9 cellular contexts compared by ENCODE assay signal in genomic region chr22:38758276-38758945, GRCh38. TPM values are rescaled to one million over a fixed set of nuclear protein-coding genes. Genes with fewer than 3 reads are reported as not detected.
DNase-seq lines count a peak whose midpoint lies in the region; ATAC-seq, FAIRE-seq and TF ChIP-seq lines count a peak whose summit lies in the region.
"Had no signal": no experiment of that assay in that cellular context is flagged by ENCODE, and none has a peak within 500 bp of the region (broad histone marks: within the 10 kb centered on the region; RNA-seq: fewer than 3 reads in every experiment).

No MANE protein-coding gene starts in this region.

- no peak overlapping the region for H3K27ac Mint-ChIP-seq in neural progenitor cell

- in situ Hi-C loops in HepG2 (cut with HindIII; ENCODE audit: extremely low pct_ligation_motif_present, low pct_unique_long_range_greater_than_20kb), result no loop called here

- H3K27ac ChIP-seq in HepG2 (ENCODE audit: extremely low read length, insufficient read depth, low read length), result no peak overlapping the region
- H3K27ac ChIP-seq in right lobe of liver, result no peak overlapping the region
- no peak overlapping the region for H3K27ac ChIP-seq in neural progenitor cell
- H3K27ac ChIP-seq: vagina had no signal

- BruUV-seq in HepG2 (replicated peaks; lab: Mats Ljungman, UMichigan), result no TSS peak

- H3K4me1 ChIP-seq in HepG2 (ENCODE audit: insufficient read depth, low read length) (peaks cover 75% of the 10 kb centered on the region), right lobe of liver (peaks cover 0 to 20% (median 4%) of the 10 kb centered on the region in 4 donors), neural progenitor cell (peaks cover 30% of the 10 kb centered on the region)

- no peak for DNase-seq in HepG2 (ENCODE audit: low spot score)
- no peak for DNase-seq in right lobe of liver
- DNase-seq in activated T-helper 1 cell treated with Interleukin-2 at 50 U/mL for 16 hours (ENCODE audit: low read depth), result peak; percentile 54
- DNase-seq in neural progenitor cell (ENCODE audit: low spot score), result no peak
- DNase-seq in EL, result no peak
- DNase-seq in medulla oblongata (ENCODE audit: extremely low spot score), result no peak

- CTCF ChIA-PET in HepG2 (lab: Yijun Ruan, JAX; ENCODE audit: low intra/inter-chr PET ratio, low total read pairs), result no interaction called here

- H3K9me3 ChIP-seq in HepG2 (ENCODE audit: low read length) (no peaks in the 10 kb centered on the region), right lobe of liver (no peaks in the 10 kb centered on the region), neural progenitor cell (ENCODE audit: low read depth) (no peaks in the 10 kb centered on the region)
- H3K9me3 ChIP-seq: vagina had no signal

- H3K4me3 ChIP-seq in HepG2 (replicated peaks in 1 of 3; ENCODE audit: insufficient read depth in 1 of 3, low read depth in 2 of 3, low read length in 3 of 3), result no peak overlapping the region
- H3K4me3 ChIP-seq in right lobe of liver, result no peak overlapping the region
- no peak overlapping the region for H3K4me3 ChIP-seq in neural progenitor cell
- H3K4me3 ChIP-seq: vagina had no signal

- H2AFZ ChIP-seq in HepG2 (ENCODE audit: low read length) (no peak overlapping the region), neural progenitor cell (replicated peaks) (no peak overlapping the region)

- TF ChIP-seq POLR2A in HepG2 (IDR thresholded peaks at IDR 0.05; ENCODE audit: insufficient read depth in 1 of 2, low read depth in 2 of 2, low read length in 2 of 2) (no peak; a peak in 1 of 4 replicates), right lobe of liver (IDR thresholded peaks at IDR 0.05) (no peak)

- FAIRE-seq in HepG2 (lab: Jason Lieb, UNC), result no peak

- H3K9ac ChIP-seq in HepG2 (ENCODE audit: insufficient read depth, low read depth, low read length) (no peak overlapping the region), neural progenitor cell (no peak overlapping the region)

- H4K20me1 ChIP-seq in HepG2 (ENCODE audit: insufficient read depth, low read length) (no peaks in the 10 kb centered on the region), neural progenitor cell (ENCODE audit: low read depth) (peaks cover 9% of the 10 kb centered on the region)

- peak overlapping the region; percentile 42 for H3K4me3 Mint-ChIP-seq in neural progenitor cell

- H3K36me3 ChIP-seq in HepG2 (replicated peaks in 1 of 2; ENCODE audit: control insufficient read depth in 1 of 2, insufficient read depth in 2 of 2, low read length in 2 of 2) (no peaks in the 10 kb centered on the region), right lobe of liver (no peaks in the 10 kb centered on the region), neural progenitor cell (no peaks in the 10 kb centered on the region)
- H3K36me3 ChIP-seq: vagina had no signal

- WGBS in HepG2 (ENCODE audit: low lambda C conversion rate), result 63% methylated on average over 3 of the region's 16 CpGs
- 57% methylated on average over 3 of the region's 16 CpGs for WGBS in right lobe of liver (ENCODE audit: insufficient coverage, low coverage, low lambda C conversion rate, missing lambda C conversion rate)

- H3K79me2 ChIP-seq in HepG2 (ENCODE audit: insufficient read depth, low read length) (peaks cover 2% of the 10 kb centered on the region), neural progenitor cell (ENCODE audit: low read depth) (no peaks in the 10 kb centered on the region)

- peaks cover 2% of the 10 kb centered on the region for H3K27me3 Mint-ChIP-seq in neural progenitor cell (ENCODE audit: insufficient read depth, low read depth)

- H3F3A ChIP-seq in neural progenitor cell (ENCODE audit: low read depth), result peaks cover 34% of the 10 kb centered on the region

- ATAC-seq in HepG2, result no peak
- ATAC-seq in right lobe of liver, result no peak
- no peak for ATAC-seq in GM18502 (IDR thresholded peaks at IDR 0.05; ENCODE audit: poor library complexity, unreplicated experiment)
- no peak for ATAC-seq in GM21723 (IDR thresholded peaks at IDR 0.05; ENCODE audit: unreplicated experiment)

- H3K4me2 ChIP-seq in HepG2 (ENCODE audit: low read depth, low read length) (no peak overlapping the region; the same call in 1 of the 2 replicates), neural progenitor cell (no peak overlapping the region)

- TF ChIP-seq EP300 in HepG2 (IDR thresholded peaks at IDR 0.05; ENCODE audit: low read depth in 2 of 2, low read length in 2 of 2) (no peak), HepG2 (CRISPR knock-in tag; IDR thresholded peaks at IDR 0.05; ENCODE audit: borderline replicate concordance) (no peak)

- peaks cover 48% of the 10 kb centered on the region for H3K4me1 Mint-ChIP-seq in neural progenitor cell

- TF ChIP-seq CTCF in HepG2 (CRISPR knock-in tag; IDR thresholded peaks at IDR 0.05) (no peak), right lobe of liver (IDR thresholded peaks at IDR 0.05) (no peak), neural progenitor cell (IDR thresholded peaks at IDR 0.05) (no peak)

- no peaks in the 10 kb centered on the region for H3K9me3 Mint-ChIP-seq in neural progenitor cell

- POLR2A ChIA-PET in HepG2 (lab: Yijun Ruan, JAX), result interaction anchor here (1.3 kb wide), 1 partner anchor 11 kb away, joined by 4 read pairs; no protein-coding TSS in a partner anchor

- no peaks in the 10 kb centered on the region for H3K36me3 Mint-ChIP-seq in neural progenitor cell

- intact Hi-C loops in HepG2 (cut with micrococcal nuclease; ENCODE audit: unreplicated experiment), result no loop called here
- intact Hi-C loops in right lobe of liver (cut with DNase I), result no loop called here

- H3K27me3 ChIP-seq in HepG2 (ENCODE audit: control insufficient read depth in 1 of 2, insufficient read depth in 2 of 2, low read length in 2 of 2), result peaks cover 0 to 6% of the 10 kb centered on the region in 2 experiments; a peak in 2 of 5 replicates
- no peaks in the 10 kb centered on the region for H3K27me3 ChIP-seq in right lobe of liver
- peaks cover 17% of the 10 kb centered on the region for H3K27me3 ChIP-seq in neural progenitor cell
- H3K27me3 ChIP-seq: vagina had no signal

- no peak for TF ChIP-seq RAD21 in HepG2 (CRISPR knock-in tag; IDR thresholded peaks at IDR 0.05)

RNA-seq across cellular contexts. Expression of gene SUN2, which starts 2.6 kb away (rescaled TPM):
- total RNA-seq in HepG2 (2016; rRNA removed; fragmentation: Illumina TruSeq; extraction: Trizol) (18.2 and 45.6 TPM in 2 replicates), right lobe of liver (100 to 1,000 TPM; 104 to 174 (median 144) TPM), neural progenitor cell (ENCODE audit: low replicate concordance) (16.2 and 33.5 TPM in 2 replicates)
- 7.7 and 8.7 TPM in 2 replicates for total RNA-seq in HepG2 (2016; cell fraction: cytosol; rRNA removed; fragmentation: Illumina TruSeq; extraction: Trizol; ENCODE audit: low read depth)
- 15.8 and 46.5 TPM in 2 replicates for total RNA-seq in HepG2 (2016; cell fraction: insoluble cytoplasmic fraction; rRNA removed; fragmentation: Illumina TruSeq; extraction: Trizol)
- total RNA-seq in HepG2 (2016; cell fraction: membrane; rRNA removed; fragmentation: Illumina TruSeq; extraction: Trizol), result 8.0 and 10.1 TPM in 2 replicates
- total RNA-seq in HepG2 (2016; cell fraction: nucleus; rRNA removed; fragmentation: Illumina TruSeq; extraction: Trizol), result 45.0 and 55.0 TPM in 2 replicates
- 56.6 and 94.4 TPM in 2 replicates for polyA plus RNA-seq in HepG2 (2011; rRNA removed)
- polyA plus RNA-seq in HepG2 (2011; cell fraction: cytosol; rRNA removed), result 56.4 and 70.2 TPM in 2 replicates
- polyA plus RNA-seq in HepG2 (2011; cell fraction: nucleus; rRNA removed), result 131 and 136 TPM in 2 replicates
- polyA plus RNA-seq in HepG2 (2012), result 54.3 and 62.5 TPM in 2 replicates
- 1.7 and 2.0 TPM in 2 replicates for polyA plus RNA-seq in HepG2 (2016; cell fraction: cytosol; fragmentation: Illumina TruSeq; extraction: Trizol; ENCODE audit: low read depth)
- polyA plus RNA-seq in HepG2 (2016; cell fraction: insoluble cytoplasmic fraction; fragmentation: Illumina TruSeq; extraction: Trizol; ENCODE audit: low read depth), result 13.1 and 15.6 TPM in 2 replicates
- 2.6 and 3.3 TPM in 2 replicates for polyA plus RNA-seq in HepG2 (2016; cell fraction: membrane; fragmentation: Illumina TruSeq; extraction: Trizol; ENCODE audit: low read depth)
- 64.6 and 66.8 TPM in 2 replicates for polyA plus RNA-seq in HepG2 (2016; cell fraction: nucleus; fragmentation: Illumina TruSeq; extraction: Trizol; ENCODE audit: insufficient read depth, low read depth)
- 70.8 and 210 TPM in 2 replicates for polyA minus RNA-seq in HepG2 (2011; rRNA and poly(A)+ RNA removed; ENCODE audit: low replicate concordance)
- 64.5 and 71.6 TPM in 2 replicates for polyA minus RNA-seq in HepG2 (2011; cell fraction: cytosol; rRNA and poly(A)+ RNA removed)
- 46.5 and 51.3 TPM in 2 replicates for polyA minus RNA-seq in HepG2 (2011; cell fraction: nucleus; rRNA and poly(A)+ RNA removed)

RNA-seq across cellular contexts. Expression of gene DNAL4, which starts 35.5 kb away (rescaled TPM):
- total RNA-seq in HepG2 (2016; rRNA removed; fragmentation: Illumina TruSeq; extraction: Trizol) (8.0 and 8.8 TPM in 2 replicates), right lobe of liver (1 to 10 TPM; 2.0 to 6.2 (median 5.1) TPM), neural progenitor cell (ENCODE audit: low replicate concordance) (10.7 and 24.3 TPM in 2 replicates)
- 8.4 and 10.6 TPM in 2 replicates for total RNA-seq in HepG2 (2016; cell fraction: cytosol; rRNA removed; fragmentation: Illumina TruSeq; extraction: Trizol; ENCODE audit: low read depth)
- 7.8 and 8.3 TPM in 2 replicates for total RNA-seq in HepG2 (2016; cell fraction: insoluble cytoplasmic fraction; rRNA removed; fragmentation: Illumina TruSeq; extraction: Trizol)
- total RNA-seq in HepG2 (2016; cell fraction: membrane; rRNA removed; fragmentation: Illumina TruSeq; extraction: Trizol), result 15.9 and 18.1 TPM in 2 replicates
- 3.2 and 3.8 TPM in 2 replicates for total RNA-seq in HepG2 (2016; cell fraction: nucleus; rRNA removed; fragmentation: Illumina TruSeq; extraction: Trizol)
- 9.0 and 10.7 TPM in 2 replicates for polyA plus RNA-seq in HepG2 (2011; rRNA removed)
- polyA plus RNA-seq in HepG2 (2011; cell fraction: cytosol; rRNA removed), result 11.6 and 14.0 TPM in 2 replicates
- polyA plus RNA-seq in HepG2 (2011; cell fraction: nucleus; rRNA removed), result 6.6 and 8.0 TPM in 2 replicates
- 4.6 and 5.9 TPM in 2 replicates for polyA plus RNA-seq in HepG2 (2012)
- polyA plus RNA-seq in HepG2 (2016; cell fraction: cytosol; fragmentation: Illumina TruSeq; extraction: Trizol; ENCODE audit: low read depth), result 10.5 and 11.9 TPM in 2 replicates
- 7.7 and 9.2 TPM in 2 replicates for polyA plus RNA-seq in HepG2 (2016; cell fraction: insoluble cytoplasmic fraction; fragmentation: Illumina TruSeq; extraction: Trizol; ENCODE audit: low read depth)
- 13.7 and 14.4 TPM in 2 replicates for polyA plus RNA-seq in HepG2 (2016; cell fraction: membrane; fragmentation: Illumina TruSeq; extraction: Trizol; ENCODE audit: low read depth)
- polyA plus RNA-seq in HepG2 (2016; cell fraction: nucleus; fragmentation: Illumina TruSeq; extraction: Trizol; ENCODE audit: insufficient read depth, low read depth), result 5.5 and 8.1 TPM in 2 replicates
- 6.9 and 10.7 TPM in 2 replicates for polyA minus RNA-seq in HepG2 (2011; rRNA and poly(A)+ RNA removed; ENCODE audit: low replicate concordance)
- 1.5 and 2.4 TPM in 2 replicates for polyA minus RNA-seq in HepG2 (2011; cell fraction: cytosol; rRNA and poly(A)+ RNA removed)
- 1.0 and 1.5 TPM in 2 replicates for polyA minus RNA-seq in HepG2 (2011; cell fraction: nucleus; rRNA and poly(A)+ RNA removed)

RNA-seq across cellular contexts. Expression of gene GTPBP1, which starts 52.7 kb away (rescaled TPM):
- 22.3 and 24.6 TPM in 2 replicates for total RNA-seq in HepG2 (2016; rRNA removed; fragmentation: Illumina TruSeq; extraction: Trizol)
- 9.4 and 11.9 TPM in 2 replicates for total RNA-seq in HepG2 (2016; cell fraction: cytosol; rRNA removed; fragmentation: Illumina TruSeq; extraction: Trizol; ENCODE audit: low read depth)
- total RNA-seq in HepG2 (2016; cell fraction: insoluble cytoplasmic fraction; rRNA removed; fragmentation: Illumina TruSeq; extraction: Trizol), result 22.2 and 23.5 TPM in 2 replicates
- total RNA-seq in HepG2 (2016; cell fraction: membrane; rRNA removed; fragmentation: Illumina TruSeq; extraction: Trizol), result 10.5 and 13.9 TPM in 2 replicates
- 28.5 and 30.6 TPM in 2 replicates for total RNA-seq in HepG2 (2016; cell fraction: nucleus; rRNA removed; fragmentation: Illumina TruSeq; extraction: Trizol)
- 27.0 and 34.6 TPM in 2 replicates for polyA plus RNA-seq in HepG2 (2011; rRNA removed)
- 12.2 TPM in 2 replicates for polyA plus RNA-seq in HepG2 (2011; cell fraction: cytosol; rRNA removed)
- 95.6 and 97.7 TPM in 2 replicates for polyA plus RNA-seq in HepG2 (2011; cell fraction: nucleus; rRNA removed)
- polyA plus RNA-seq in HepG2 (2012), result 27.1 and 32.6 TPM in 2 replicates
- 1.9 and 2.1 TPM in 2 replicates for polyA plus RNA-seq in HepG2 (2016; cell fraction: cytosol; fragmentation: Illumina TruSeq; extraction: Trizol; ENCODE audit: low read depth)
- 11.2 and 13.8 TPM in 2 replicates for polyA plus RNA-seq in HepG2 (2016; cell fraction: insoluble cytoplasmic fraction; fragmentation: Illumina TruSeq; extraction: Trizol; ENCODE audit: low read depth)
- 4.8 and 5.6 TPM in 2 replicates for polyA plus RNA-seq in HepG2 (2016; cell fraction: membrane; fragmentation: Illumina TruSeq; extraction: Trizol; ENCODE audit: low read depth)
- 23.2 and 23.4 TPM in 2 replicates for polyA plus RNA-seq in HepG2 (2016; cell fraction: nucleus; fragmentation: Illumina TruSeq; extraction: Trizol; ENCODE audit: insufficient read depth, low read depth)
- polyA minus RNA-seq in HepG2 (2011; rRNA and poly(A)+ RNA removed; ENCODE audit: low replicate concordance), result 58.7 and 59.1 TPM in 2 replicates
- 15.1 and 17.8 TPM in 2 replicates for polyA minus RNA-seq in HepG2 (2011; cell fraction: cytosol; rRNA and poly(A)+ RNA removed)
- polyA minus RNA-seq in HepG2 (2011; cell fraction: nucleus; rRNA and poly(A)+ RNA removed), result 81.0 and 88.9 TPM in 2 replicates
- 10 to 100 TPM; 13.4 to 21.6 (median 16.7) TPM for total RNA-seq in right lobe of liver
- 40.8 and 91.9 TPM in 2 replicates for total RNA-seq in neural progenitor cell (ENCODE audit: low replicate concordance)

RNA-seq across cellular contexts. Expression of gene JOSD1, which starts 57.7 kb away (rescaled TPM):
- 30.6 and 31.7 TPM in 2 replicates for total RNA-seq in HepG2 (2016; rRNA removed; fragmentation: Illumina TruSeq; extraction: Trizol)
- 8.1 and 9.2 TPM in 2 replicates for total RNA-seq in HepG2 (2016; cell fraction: cytosol; rRNA removed; fragmentation: Illumina TruSeq; extraction: Trizol; ENCODE audit: low read depth)
- total RNA-seq in HepG2 (2016; cell fraction: insoluble cytoplasmic fraction; rRNA removed; fragmentation: Illumina TruSeq; extraction: Trizol), result 26.6 and 29.1 TPM in 2 replicates
- 33.4 and 36.1 TPM in 2 replicates for total RNA-seq in HepG2 (2016; cell fraction: membrane; rRNA removed; fragmentation: Illumina TruSeq; extraction: Trizol)
- 17.6 and 22.7 TPM in 2 replicates for total RNA-seq in HepG2 (2016; cell fraction: nucleus; rRNA removed; fragmentation: Illumina TruSeq; extraction: Trizol)
- 38.4 and 44.5 TPM in 2 replicates for polyA plus RNA-seq in HepG2 (2011; rRNA removed)
- 39.7 and 45.2 TPM in 2 replicates for polyA plus RNA-seq in HepG2 (2011; cell fraction: cytosol; rRNA removed)
- 36.9 and 44.6 TPM in 2 replicates for polyA plus RNA-seq in HepG2 (2011; cell fraction: nucleus; rRNA removed)
- 28.7 and 33.3 TPM in 2 replicates for polyA plus RNA-seq in HepG2 (2012)
- 7.4 and 8.3 TPM in 2 replicates for polyA plus RNA-seq in HepG2 (2016; cell fraction: cytosol; fragmentation: Illumina TruSeq; extraction: Trizol; ENCODE audit: low read depth)
- polyA plus RNA-seq in HepG2 (2016; cell fraction: insoluble cytoplasmic fraction; fragmentation: Illumina TruSeq; extraction: Trizol; ENCODE audit: low read depth), result 28.7 and 31.1 TPM in 2 replicates
- 21.8 and 25.8 TPM in 2 replicates for polyA plus RNA-seq in HepG2 (2016; cell fraction: membrane; fragmentation: Illumina TruSeq; extraction: Trizol; ENCODE audit: low read depth)
- 40.7 and 49.6 TPM in 2 replicates for polyA plus RNA-seq in HepG2 (2016; cell fraction: nucleus; fragmentation: Illumina TruSeq; extraction: Trizol; ENCODE audit: insufficient read depth, low read depth)
- 51.9 and 81.6 TPM in 2 replicates for polyA minus RNA-seq in HepG2 (2011; rRNA and poly(A)+ RNA removed; ENCODE audit: low replicate concordance)
- 20.5 and 24.2 TPM in 2 replicates for polyA minus RNA-seq in HepG2 (2011; cell fraction: cytosol; rRNA and poly(A)+ RNA removed)
- 25.5 and 25.6 TPM in 2 replicates for polyA minus RNA-seq in HepG2 (2011; cell fraction: nucleus; rRNA and poly(A)+ RNA removed)
- total RNA-seq in right lobe of liver, result 10 to 100 TPM; 13.0 to 32.2 (median 21.7) TPM
- 32.4 and 39.2 TPM in 2 replicates for total RNA-seq in neural progenitor cell (ENCODE audit: low replicate concordance)
